ENCODE assay signal across 1 cellular context in the genomic region with DNA sequence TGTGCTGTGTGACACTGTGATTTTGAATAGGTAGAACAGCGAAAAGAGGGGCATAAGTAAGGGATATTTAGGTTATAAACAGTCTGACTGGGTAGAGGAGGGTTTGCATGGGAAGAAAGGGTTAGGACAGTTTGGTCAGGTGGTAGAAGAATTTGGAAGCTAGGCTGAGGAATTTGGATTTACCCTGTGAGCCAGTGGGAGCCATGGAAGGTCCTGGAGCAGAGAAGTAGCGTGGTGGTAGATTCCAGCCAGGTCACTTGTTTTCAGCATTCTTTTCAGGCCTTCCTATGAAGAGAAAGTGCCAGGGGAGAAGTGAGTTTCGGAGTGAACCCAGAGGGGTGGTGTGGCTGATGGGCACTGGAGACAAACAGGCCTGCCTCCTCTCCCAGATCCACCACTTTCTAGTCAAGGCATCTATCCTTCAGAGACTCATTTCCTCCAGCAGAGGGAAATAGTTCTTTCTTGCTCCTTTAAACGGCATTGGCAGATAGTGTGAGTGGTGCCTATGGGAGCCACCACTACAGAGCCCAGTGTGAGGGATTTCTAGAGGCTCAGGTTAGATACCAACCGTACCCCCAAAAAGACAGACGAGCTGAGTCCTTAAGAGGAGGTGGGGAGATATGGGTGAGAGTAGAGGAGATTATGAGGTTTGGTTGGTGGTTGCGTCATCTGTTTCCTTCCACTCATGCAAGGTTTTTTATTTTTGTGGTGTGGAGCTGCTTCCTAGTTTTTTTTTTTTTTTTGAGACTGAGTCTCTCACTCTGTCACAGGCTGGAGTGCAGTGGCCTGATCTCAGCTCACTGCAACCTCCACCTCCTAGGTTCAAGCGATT.
TF ChIP-seq lines count a peak whose summit lies in the region.

No MANE protein-coding gene starts in this region.

TF ChIP-seq in K562, 482 proteins besides CTCF, POLR2A, EP300 and RAD21 (continued from another document):
- TF ChIP-seq RBFOX2 (IDR thresholded peaks at IDR 0.05; ENCODE audit: low read depth, low read length) (no peak), SMARCE1 (IDR thresholded peaks at IDR 0.05) (no peak), ZFP36 (IDR thresholded peaks at IDR 0.05; ENCODE audit: low read depth, low read length, partially characterized antibody) (peak; percentile 22), PRDM10 (IDR thresholded peaks at IDR 0.05; ENCODE audit: partially characterized antibody) (no peak), KDM1A (IDR thresholded peaks at IDR 0.05) (no peak), CEBPG (CRISPR knock-in tag; IDR thresholded peaks at IDR 0.05) (peak; percentile 61), CEBPG (tag; conservative IDR thresholded peaks at IDR 0.05 in 1 of 2, IDR thresholded peaks at IDR 0.05 in 1 of 2) (peak; percentile 77 to 89), ZNF512 (tag; IDR thresholded peaks at IDR 0.05) (no peak), RAD51 (IDR thresholded peaks at IDR 0.05; ENCODE audit: borderline replicate concordance, low read depth) (no peak), ATF4 (CRISPR knock-in tag; IDR thresholded peaks at IDR 0.05) (peak; percentile 63; the same call in 1 of the 2 replicates), KDM4B (IDR thresholded peaks at IDR 0.05; ENCODE audit: borderline replicate concordance in 2 of 2, low read depth in 1 of 2) (no peak), SMAD3 (CRISPR knock-in tag; conservative IDR thresholded peaks at IDR 0.05) (no peak), ZNF212 (CRISPR knock-in tag; IDR thresholded peaks at IDR 0.05) (no peak)
- TF ChIP-seq, protein P1, sequence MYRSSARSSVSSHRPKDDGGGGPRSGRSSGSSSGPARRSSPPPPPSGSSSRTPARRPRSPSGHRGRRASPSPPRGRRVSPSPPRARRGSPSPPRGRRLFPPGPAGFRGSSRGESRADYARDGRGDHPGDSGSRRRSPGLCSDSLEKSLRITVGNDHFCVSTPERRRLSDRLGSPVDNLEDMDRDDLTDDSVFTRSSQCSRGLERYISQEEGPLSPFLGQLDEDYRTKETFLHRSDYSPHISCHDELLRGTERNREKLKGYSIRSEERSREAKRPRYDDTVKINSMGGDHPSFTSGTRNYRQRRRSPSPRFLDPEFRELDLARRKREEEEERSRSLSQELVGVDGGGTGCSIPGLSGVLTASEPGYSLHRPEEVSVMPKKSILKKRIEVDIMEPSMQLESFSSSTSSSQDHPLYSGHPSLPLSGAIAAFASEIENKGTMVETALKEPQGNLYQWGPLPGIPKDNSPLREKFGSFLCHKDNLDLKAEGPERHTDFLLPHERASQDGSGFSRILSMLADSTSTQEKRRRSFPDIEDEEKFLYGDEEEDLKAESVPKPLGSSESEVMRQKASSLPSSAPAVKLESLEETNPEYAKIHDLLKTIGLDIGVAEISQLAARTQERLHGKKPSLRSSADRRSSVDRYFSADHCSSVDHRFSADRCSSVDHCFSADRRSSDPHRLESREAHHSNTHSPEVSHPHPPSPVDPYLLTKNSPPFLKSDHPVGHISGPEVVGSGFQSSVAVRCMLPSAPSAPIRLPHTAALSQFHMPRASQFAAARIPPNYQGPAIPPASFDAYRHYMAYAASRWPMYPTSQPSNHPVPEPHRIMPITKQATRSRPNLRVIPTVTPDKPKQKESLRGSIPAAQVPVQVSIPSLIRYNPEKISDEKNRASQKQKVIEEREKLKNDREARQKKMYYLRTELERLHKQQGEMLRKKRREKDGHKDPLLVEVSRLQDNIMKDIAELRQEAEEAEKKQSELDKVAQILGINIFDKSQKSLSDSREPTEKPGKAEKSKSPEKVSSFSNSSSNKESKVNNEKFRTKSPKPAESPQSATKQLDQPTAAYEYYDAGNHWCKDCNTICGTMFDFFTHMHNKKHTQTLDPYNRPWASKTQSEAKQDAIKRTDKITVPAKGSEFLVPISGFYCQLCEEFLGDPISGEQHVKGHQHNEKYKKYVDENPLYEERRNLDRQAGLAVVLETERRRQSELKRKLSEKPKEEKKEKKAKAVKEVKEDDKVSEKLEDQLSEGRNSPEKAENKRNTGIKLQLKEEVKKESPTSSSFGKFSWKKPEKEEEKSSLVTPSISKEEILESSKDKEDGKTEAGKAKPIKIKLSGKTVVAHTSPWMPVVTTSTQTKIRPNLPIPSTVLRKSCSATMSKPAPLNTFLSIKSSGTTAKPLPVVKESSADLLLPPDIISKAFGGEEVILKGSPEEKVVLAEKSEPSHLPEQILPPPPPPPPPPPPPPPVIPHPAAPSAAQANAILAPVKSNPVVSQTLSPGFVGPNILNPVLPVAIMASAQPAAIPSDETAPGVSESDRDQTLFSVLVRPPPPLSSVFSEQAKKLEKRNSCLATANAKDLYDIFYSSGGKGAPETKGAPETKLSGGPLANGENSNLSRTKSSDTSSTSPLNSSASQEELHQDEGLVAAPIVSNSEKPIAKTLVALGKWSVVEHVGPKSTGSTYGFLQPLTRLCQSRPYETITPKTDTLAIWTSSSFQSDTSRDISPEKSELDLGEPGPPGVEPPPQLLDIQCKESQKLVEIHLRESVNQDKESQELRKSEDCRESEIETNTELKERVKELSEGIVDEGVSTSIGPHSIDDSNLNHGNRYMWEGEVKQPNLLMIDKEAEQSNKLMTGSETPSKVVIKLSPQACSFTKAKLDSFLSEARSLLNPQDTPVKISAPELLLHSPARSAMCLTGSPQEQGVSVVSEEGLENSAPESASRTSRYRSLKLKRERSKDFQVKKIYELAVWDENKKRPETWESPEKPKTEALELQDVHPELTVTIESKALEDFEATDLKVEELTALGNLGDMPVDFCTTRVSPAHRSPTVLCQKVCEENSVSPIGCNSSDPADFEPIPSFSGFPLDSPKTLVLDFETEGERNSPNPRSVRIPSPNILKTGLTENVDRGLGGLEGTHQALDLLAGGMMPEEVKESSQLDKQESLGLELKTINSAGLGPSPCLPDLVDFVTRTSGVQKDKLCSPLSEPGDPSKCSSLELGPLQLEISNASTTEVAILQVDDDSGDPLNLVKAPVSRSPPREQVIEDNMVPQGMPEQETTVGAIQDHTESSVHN (IDR thresholded peaks at IDR 0.05; ENCODE audit: borderline replicate concordance in 1 of 2, low read depth in 1 of 2) = no peak
